In the genomic region with DNA sequence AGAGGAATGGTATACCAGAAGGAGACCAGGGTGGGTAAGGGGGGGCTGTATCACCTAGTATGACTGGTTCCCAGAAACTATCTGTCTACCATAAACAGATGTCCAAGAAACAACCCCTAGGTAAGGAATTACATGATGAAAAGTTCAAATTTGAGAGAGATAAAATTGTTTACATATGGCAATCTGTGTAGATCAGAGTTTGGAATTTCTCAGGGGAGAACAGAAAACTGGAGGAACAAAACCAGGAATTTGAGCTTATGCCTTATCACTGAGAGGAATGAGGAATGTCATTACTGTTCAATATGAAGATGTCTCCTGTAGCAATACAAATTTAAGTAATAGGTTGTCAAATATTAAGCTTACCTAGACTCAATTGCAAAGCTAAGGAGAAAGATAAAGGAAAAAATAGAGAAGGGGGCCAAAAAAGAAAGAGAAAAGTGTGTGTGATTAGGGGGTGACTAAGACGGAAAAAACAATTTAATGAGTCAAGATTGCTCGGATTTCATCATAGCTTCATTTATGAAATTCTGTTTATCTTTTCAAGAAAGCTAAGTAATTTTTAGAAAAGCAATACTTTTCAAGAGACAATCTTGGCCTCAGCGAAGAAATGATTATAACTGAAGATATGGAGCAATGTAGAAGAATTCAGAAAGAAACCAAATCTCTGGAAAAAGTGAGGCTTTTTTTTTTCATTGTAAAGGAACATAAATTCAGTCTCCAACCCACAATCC, we compare ENCODE assay signal across 8 cellular contexts.
A peak's percentile ranks its signal among the peaks of the same experiment; 100 is the strongest.
DNase-seq lines count a peak whose midpoint lies in the region; ATAC-seq and TF ChIP-seq lines count a peak whose summit lies in the region.

No MANE protein-coding gene starts in this region.

- no peaks in the 10 kb centered on the region for H3K27me3 ChIP-seq in cardiac muscle cell
- H3K27me3 ChIP-seq in lower lobe of right lung (ENCODE audit: low read depth) = no peaks in the 10 kb centered on the region
- no peaks in the 10 kb centered on the region for H3K27me3 ChIP-seq in upper lobe of left lung

- 15 to 38% methylated on average over 3 of the region's 3 CpGs for WGBS in upper lobe of left lung, 2 donors

- peak overlapping the region; percentile 90 for H3K4me3 ChIP-seq in cardiac muscle cell
- peak overlapping the region; percentile 46 for H3K4me3 ChIP-seq in lower lobe of right lung
- peak overlapping the region in 3 of 4 donors; percentile 26 to 35 (median 26) for H3K4me3 ChIP-seq in upper lobe of left lung

- ATAC-seq in Right ventricle myocardium inferior (no peak), lower lobe of right lung (no peak), upper lobe of left lung (ENCODE audit: low FRiP score in 2 of 2) (peak in 1 of 2 donors; percentile 21), left colon (no peak)

- no peak for TF ChIP-seq EP300 in upper lobe of left lung (IDR thresholded peaks at IDR 0.05)

- no peaks in the 10 kb centered on the region for H3K9me3 ChIP-seq in cardiac muscle cell (ENCODE audit: low read depth)
- H3K9me3 ChIP-seq in lower lobe of right lung = no peaks in the 10 kb centered on the region
- H3K9me3 ChIP-seq in upper lobe of left lung = no peaks in the 10 kb centered on the region

- no peaks in the 10 kb centered on the region for H3K36me3 Mint-ChIP-seq in chondrocyte (ENCODE audit: low read depth)

- peak overlapping the region; percentile 70 for H3K4me3 Mint-ChIP-seq in chondrocyte (ENCODE audit: unreplicated experiment)

- no peak for TF ChIP-seq POLR2A in upper lobe of left lung (IDR thresholded peaks at IDR 0.05)

- H3K4me1 ChIP-seq in cardiac muscle cell (ENCODE audit: low read depth) (peaks cover 38% of the 10 kb centered on the region), lower lobe of right lung (peaks cover 66% of the 10 kb centered on the region), upper lobe of left lung (peaks cover 38 to 53% (median 44%) of the 10 kb centered on the region in 4 donors)

- H3K36me3 ChIP-seq in cardiac muscle cell (no peaks in the 10 kb centered on the region), lower lobe of right lung (no peaks in the 10 kb centered on the region), upper lobe of left lung (no peaks in the 10 kb centered on the region)

- H3K27me3 Mint-ChIP-seq in chondrocyte (ENCODE audit: low read depth) = no peaks in the 10 kb centered on the region

- no peaks in the 10 kb centered on the region for H3K9me3 Mint-ChIP-seq in chondrocyte (ENCODE audit: low read depth)

- TF ChIP-seq CTCF in cardiac muscle cell (IDR thresholded peaks at IDR 0.05; ENCODE audit: low read depth, low read length) = no peak
- no peak for TF ChIP-seq CTCF in chondrocyte (IDR thresholded peaks at IDR 0.05)
- TF ChIP-seq CTCF in lower lobe of right lung (IDR thresholded peaks at IDR 0.05) = no peak
- no peak for TF ChIP-seq CTCF in upper lobe of left lung (IDR thresholded peaks at IDR 0.05)

- H3K27ac Mint-ChIP-seq in chondrocyte (ENCODE audit: unreplicated experiment) = peak overlapping the region; percentile 92

- H3K4me1 Mint-ChIP-seq in chondrocyte (ENCODE audit: low read depth) = peaks cover 66% of the 10 kb centered on the region

- H3K27ac ChIP-seq in cardiac muscle cell (peak overlapping the region; percentile 87), lower lobe of right lung (peak overlapping the region; percentile 69), upper lobe of left lung (peak overlapping the region; percentile 65 to 76 (median 72))

- intact Hi-C loops in Right ventricle myocardium inferior (cut with DNase I) = loop anchor here (5.0 kb wide), 3 partner anchors 68 to 208 kb away; no protein-coding TSS in a partner anchor
- intact Hi-C loops in lower lobe of right lung (cut with DNase I) = no loop called here
- intact Hi-C loops in left colon (cut with DNase I, micrococcal nuclease) = no loop called here

- DNase-seq in cardiac muscle cell (ENCODE audit: low read depth in 1 of 2, low spot score in 1 of 2) = no peak
- no peak for DNase-seq in Right ventricle myocardium inferior (ENCODE audit: missing footprints)
- no peak for DNase-seq in chondrocyte (ENCODE audit: low spot score)
- no peak for DNase-seq in lower lobe of right lung
- no peak for DNase-seq in upper lobe of left lung
- DNase-seq in left colon = no peak
- DNase-seq in C1 segment of cervical spinal cord (lab: John Stamatoyannopoulos, UW) = no peak
- no peak for DNase-seq in COR-L47 (lab: John Stamatoyannopoulos, UW)

Comparison
In these comparisons a context has a peak if more than half of its experiments do, and no peak if none do; other contexts are left out.
1. H3K4me3 ChIP-seq: peak in every context shown above with its lines; median percentile 90 in cardiac muscle cell; 46 in lower lobe of right lung; 26 in upper lobe of left lung.